ENCODE assay signal across 23 cellular contexts in genomic region chr15:31840849-31841476, GRCh38. TPM values are rescaled to one million over a fixed set of nuclear protein-coding genes. Genes with fewer than 3 reads are reported as not detected.
DNase-seq lines count a peak whose midpoint lies in the region; ATAC-seq and TF ChIP-seq lines count a peak whose summit lies in the region.
"Had no signal": no experiment of that assay in that cellular context is flagged by ENCODE, and none has a peak within 500 bp of the region (broad histone marks: within the 10 kb centered on the region; RNA-seq: fewer than 3 reads in every experiment).

No MANE protein-coding gene starts in this region.

- no peak overlapping the region for H3K18ac ChIP-seq in neuronal stem cell (ENCODE audit: low read length)

- H3K36me3 ChIP-seq in Karpas-422 (ENCODE audit: insufficient read depth, low read length) (no peaks in the 10 kb centered on the region), SJCRH30 (no peaks in the 10 kb centered on the region), left ventricle myocardium inferior (no peaks in the 10 kb centered on the region), neuronal stem cell (replicated peaks in 1 of 2; ENCODE audit: control insufficient read depth in 2 of 2, insufficient read depth in 2 of 2, low read length in 2 of 2) (no peaks in the 10 kb centered on the region)
- H3K36me3 ChIP-seq: SJSA1, upper lobe of right lung had no signal

- H4K8ac ChIP-seq in neuronal stem cell (ENCODE audit: low read depth, low read length): no peak overlapping the region

- H2BK12ac ChIP-seq in neuronal stem cell (ENCODE audit: low read length): no peak overlapping the region

- in situ Hi-C loops in GM13976 (cut with MboI; ENCODE audit: low sequenced_read_pairs, unreplicated experiment): no loop called here

- TF ChIP-seq CTCF in left ventricle myocardium inferior (IDR thresholded peaks at IDR 0.05; ENCODE audit: borderline replicate concordance) (no peak), endothelial cell (IDR thresholded peaks at IDR 0.05; ENCODE audit: unreplicated experiment) (no peak), GM13976 (IDR thresholded peaks at IDR 0.05; ENCODE audit: borderline replicate concordance, control extremely low read depth, extremely low read depth, insufficient read depth, missing control alignments) (no peak)

- no peaks in the 10 kb centered on the region for H3K27me3 Mint-ChIP-seq in endothelial cell (ENCODE audit: unreplicated experiment)

- peaks cover 5% of the 10 kb centered on the region for H3K4me1 ChIP-seq in Karpas-422 (ENCODE audit: low read length)
- H3K4me1 ChIP-seq in SJCRH30: peaks cover 22% of the 10 kb centered on the region; the same call in 1 of the 2 replicates
- peaks cover 42% of the 10 kb centered on the region for H3K4me1 ChIP-seq in left ventricle myocardium inferior
- peaks cover 0 to 1% of the 10 kb centered on the region in 2 donors for H3K4me1 ChIP-seq in neuronal stem cell (ENCODE audit: control insufficient read depth in 2 of 2, insufficient read depth in 1 of 2, low read depth in 1 of 2, low read length in 2 of 2)
- H3K4me1 ChIP-seq: SJSA1, upper lobe of right lung had no signal

- no peaks in the 10 kb centered on the region for H3K79me2 ChIP-seq in Karpas-422 (ENCODE audit: low read length)

- ATAC-seq in GM21515 (IDR thresholded peaks at IDR 0.05; ENCODE audit: unreplicated experiment): no peak
- ATAC-seq: upper lobe of right lung had no signal

- no peak overlapping the region for H2BK5ac ChIP-seq in neuronal stem cell (ENCODE audit: low read length)

- no CpG with 5 or more reads among the region's 9 CpGs for WGBS in neuronal stem cell (ENCODE audit: extremely low coverage in 2 of 2, insufficient read length in 2 of 2, insufficient replicate concordance in 1 of 2), 2 donors

- H3K27me3 ChIP-seq in Karpas-422 (ENCODE audit: low read length): no peaks in the 10 kb centered on the region
- H3K27me3 ChIP-seq in SJCRH30: no peaks in the 10 kb centered on the region
- H3K27me3 ChIP-seq in left ventricle myocardium inferior (ENCODE audit: low read depth): no peaks in the 10 kb centered on the region
- no peaks in the 10 kb centered on the region for H3K27me3 ChIP-seq in neuronal stem cell (ENCODE audit: control insufficient read depth in 3 of 3, insufficient read depth in 3 of 3, low read depth in 1 of 3, low read length in 3 of 3)
- H3K27me3 ChIP-seq: SJSA1, upper lobe of right lung had no signal

- H3K4me1 Mint-ChIP-seq in endothelial cell (ENCODE audit: unreplicated experiment): no peaks in the 10 kb centered on the region
- H3K4me1 Mint-ChIP-seq: activated naive CD8-positive, alpha-beta T cell treated with anti-CD3 and anti-CD28 coated beads for 36 hours; naive B cell had no signal

- H3K9me2 ChIP-seq in Karpas-422 (replicated peaks; ENCODE audit: insufficient read depth, low read length): no peaks in the 10 kb centered on the region

- H2AK5ac ChIP-seq in neuronal stem cell (ENCODE audit: low read depth, low read length): no peak overlapping the region

- no peaks in the 10 kb centered on the region for H4K20me1 ChIP-seq in Karpas-422 (ENCODE audit: insufficient read depth, low read depth, low read length)

- no peak overlapping the region for H3K4me3 Mint-ChIP-seq in endothelial cell (ENCODE audit: unreplicated experiment)
- H3K4me3 Mint-ChIP-seq: activated CD4-positive, alpha-beta memory T cell treated with anti-CD3 and anti-CD28 coated beads for 36 hours; activated naive CD8-positive, alpha-beta T cell treated with anti-CD3 and anti-CD28 coated beads for 36 hours; naive B cell had no signal

- no peak overlapping the region for H3K23ac ChIP-seq in neuronal stem cell (ENCODE audit: low read depth, low read length, poor library complexity)

- H3K9me3 Mint-ChIP-seq in endothelial cell (ENCODE audit: unreplicated experiment): no peaks in the 10 kb centered on the region
- H3K9me3 Mint-ChIP-seq: activated CD4-positive, alpha-beta memory T cell treated with anti-CD3 and anti-CD28 coated beads for 36 hours; activated naive CD8-positive, alpha-beta T cell treated with anti-CD3 and anti-CD28 coated beads for 36 hours; naive B cell had no signal

- no peak overlapping the region for H2BK120ac ChIP-seq in neuronal stem cell (ENCODE audit: low read depth, low read length)

- H3K9me3 ChIP-seq in Karpas-422 (ENCODE audit: low read length) (no peaks in the 10 kb centered on the region), SJCRH30 (replicated peaks) (no peaks in the 10 kb centered on the region), left ventricle myocardium inferior (replicated peaks) (no peaks in the 10 kb centered on the region), neuronal stem cell (replicated peaks in 1 of 2; ENCODE audit: control insufficient read depth in 2 of 2, insufficient read depth in 1 of 2, low read depth in 1 of 2, low read length in 2 of 2) (no peaks in the 10 kb centered on the region)
- H3K9me3 ChIP-seq: SJSA1, upper lobe of right lung had no signal

- no peak overlapping the region for H3K4me2 ChIP-seq in Karpas-422 (ENCODE audit: low read depth, low read length, poor library complexity, severe bottlenecking)
- no peak overlapping the region for H3K4me2 ChIP-seq in neuronal stem cell (ENCODE audit: insufficient read depth, low read length, poor library complexity, severe bottlenecking)
- H3K4me2 ChIP-seq: PC-9 had no signal

- no peaks in the 10 kb centered on the region for H3K79me1 ChIP-seq in neuronal stem cell (ENCODE audit: low read depth, low read length)

- H3K9ac ChIP-seq in Karpas-422 (ENCODE audit: low read length) (no peak overlapping the region), neuronal stem cell (ENCODE audit: low read depth, low read length, poor library complexity) (no peak overlapping the region)

- H3K14ac ChIP-seq in neuronal stem cell (ENCODE audit: low read length): no peak overlapping the region

- H3K36me3 Mint-ChIP-seq in endothelial cell (ENCODE audit: low read depth, unreplicated experiment): no peaks in the 10 kb centered on the region
- H3K36me3 Mint-ChIP-seq: activated CD4-positive, alpha-beta memory T cell treated with anti-CD3 and anti-CD28 coated beads for 36 hours; activated naive CD8-positive, alpha-beta T cell treated with anti-CD3 and anti-CD28 coated beads for 36 hours; naive B cell had no signal

- peak; percentile 19 for DNase-seq in COLO668 (lab: John Stamatoyannopoulos, UW; ENCODE audit: unreplicated experiment)
- DNase-seq in Karpas-422: peak; percentile 49
- peak; percentile 33 to 53 for DNase-seq in SJCRH30
- DNase-seq in left ventricle myocardium inferior: peak; percentile 35
- DNase-seq in neuronal stem cell (ENCODE audit: low spot score): no peak
- DNase-seq in endothelial cell (ENCODE audit: low spot score): no peak
- no peak for DNase-seq in GM13976 (ENCODE audit: low spot score)
- DNase-seq: activated CD4-positive, alpha-beta memory T cell treated with anti-CD3 and anti-CD28 coated beads for 36 hours; activated naive CD8-positive, alpha-beta T cell treated with anti-CD3 and anti-CD28 coated beads for 36 hours; C1 segment of cervical spinal cord; cerebellar nuclear complex; kidney glomerular epithelial cell; mesendoderm; naive B cell; NCI-H1092 treated with DMSO at 0.1 percent for 48 hours; NCI-H187 treated with DMSO at 0.1 percent for 48 hours; PC-9; stimulated activated CD4-positive, alpha-beta T cell treated with anti-CD3 and anti-CD28 coated beads, Interleukin-1b, Interleukin-23, amount 100 ng/mL, for 48 hours; T-helper 1 cell; upper lobe of right lung had no signal

- H4K91ac ChIP-seq in neuronal stem cell (ENCODE audit: low read depth, low read length, poor library complexity): no peak overlapping the region

- intact Hi-C loops in left ventricle myocardium inferior (cut with micrococcal nuclease): no loop called here

- no peak overlapping the region for H3K27ac ChIP-seq in Karpas-422 (ENCODE audit: low read length)
- H3K27ac ChIP-seq in SJCRH30: no peak overlapping the region
- H3K27ac ChIP-seq in left ventricle myocardium inferior (replicated peaks): peak overlapping the region; percentile 81
- no peak overlapping the region for H3K27ac ChIP-seq in neuronal stem cell (replicated peaks; ENCODE audit: low read length)
- H3K27ac ChIP-seq: PC-9, SJSA1, skin epidermis, upper lobe of right lung had no signal

- H3K27ac Mint-ChIP-seq in endothelial cell (ENCODE audit: unreplicated experiment): no peak overlapping the region
- H3K27ac Mint-ChIP-seq: activated CD4-positive, alpha-beta memory T cell treated with anti-CD3 and anti-CD28 coated beads for 36 hours; activated naive CD8-positive, alpha-beta T cell treated with anti-CD3 and anti-CD28 coated beads for 36 hours; naive B cell had no signal

- no peak overlapping the region for H2BK15ac ChIP-seq in neuronal stem cell (ENCODE audit: low read length)

- H3K4me3 ChIP-seq in Karpas-422 (ENCODE audit: low read length) (no peak overlapping the region), SJCRH30 (no peak overlapping the region), left ventricle myocardium inferior (peak overlapping the region; percentile 18), neuronal stem cell (ENCODE audit: low read length in 2 of 2) (peak overlapping the region in 1 of 2 donors; percentile 53)
- H3K4me3 ChIP-seq: PC-9, SJSA1, skin epidermis, upper lobe of right lung had no signal

- H3K4ac ChIP-seq in neuronal stem cell (ENCODE audit: low read length): no peak overlapping the region

- H2AFZ ChIP-seq in Karpas-422 (ENCODE audit: low read length): no peak overlapping the region
- no peak overlapping the region for H2AFZ ChIP-seq in neuronal stem cell (ENCODE audit: low read length)
- H2AFZ ChIP-seq: PC-9 had no signal

RNA-seq across cellular contexts. Expression of gene OTUD7A, which starts 29.5 kb away (rescaled TPM):
- 0.36 and 0.45 TPM in 2 replicates for total RNA-seq in Karpas-422 (2014; rRNA removed; shearing (Covaris generic); ENCODE audit: low replicate concordance)
- total RNA-seq in SJCRH30 (2014; rRNA removed; shearing (Covaris generic)): 1.2 and 1.8 TPM in 2 replicates
- total RNA-seq in left ventricle myocardium inferior: 1.5 TPM
- polyA plus RNA-seq in neuronal stem cell (2013, experiment 1 of 2): 0.42 TPM
- polyA plus RNA-seq in neuronal stem cell (2013, experiment 2 of 2): 0.42 TPM
- total RNA-seq in endothelial cell (ENCODE audit: unreplicated experiment): 1.4 TPM
- total RNA-seq: SJSA1 had no signal

Comparison
In these comparisons a context has a peak if more than half of its experiments do, and no peak if none do; other contexts are left out.
1. DNase-seq: peak in COLO668 (single experiment), Karpas-422 (single experiment), SJCRH30 (2 of 2) and left ventricle myocardium inferior (single experiment); none in neuronal stem cell (single experiment), endothelial cell (single experiment) and GM13976 (single experiment).